8 cellular contexts compared by ENCODE assay signal in genomic region chr6:11428895-11429294, GRCh38.
DNase-seq lines count a peak whose midpoint lies in the region; ATAC-seq, FAIRE-seq and TF ChIP-seq lines count a peak whose summit lies in the region.

No MANE protein-coding gene starts in this region.

- no peaks in the 10 kb centered on the region for H3K36me3 ChIP-seq in psoas muscle (ENCODE audit: insufficient read depth in 1 of 2, low read depth in 1 of 2)

- no peak overlapping the region for H3K27ac ChIP-seq in psoas muscle

- peaks cover 0 to 3% (median 1%) of the 10 kb centered on the region in 3 donors for H3K27me3 ChIP-seq in psoas muscle (ENCODE audit: insufficient read depth in 3 of 3, low read length in 2 of 3)

- H3K4me1 ChIP-seq in psoas muscle, result peaks cover 21% of the 10 kb centered on the region

- DNase-seq in A172 (ENCODE audit: low spot score) (peak; percentile 67), HTR-8/SVneo (ENCODE audit: insufficient read length, low spot score) (peak; percentile 40), choroid plexus epithelial cell (ENCODE audit: low read depth) (peak; percentile 98), psoas muscle (no peak), GM19240 (ENCODE audit: insufficient read length, low spot score) (no peak)
- DNase-seq in stimulated activated CD4-positive, alpha-beta T cell treated with anti-CD3 and anti-CD28 coated beads, Interleukin-4, amount 100 ng/mL, for 1 hour, result no peak
- DNase-seq in stimulated activated CD4-positive, alpha-beta T cell treated with anti-CD3 and anti-CD28 coated beads, Interleukin-4, amount 100 ng/mL, for 24 hours, result no peak

- intact Hi-C loops in psoas muscle (cut with DNase I), result no loop called here

- 19 to 29% (median 20%) methylated on average over 3 of the region's 3 CpGs for WGBS in psoas muscle, 3 donors

- TF ChIP-seq CTCF in choroid plexus epithelial cell (conservative IDR thresholded peaks at IDR 0.05; ENCODE audit: low read depth, low read length) (no peak), psoas muscle (IDR thresholded peaks at IDR 0.05) (no peak)

- no peak overlapping the region for H3K4me3 ChIP-seq in choroid plexus epithelial cell (ENCODE audit: low read depth, low read length)
- H3K4me3 ChIP-seq in psoas muscle, result no peak overlapping the region

- no peaks in the 10 kb centered on the region for H3K9me3 ChIP-seq in psoas muscle

- FAIRE-seq in HTR-8/SVneo (lab: Jason Lieb, UNC), result no peak

- ATAC-seq in GM19463 (IDR thresholded peaks at IDR 0.05; ENCODE audit: unreplicated experiment), result peak; percentile 77
- ATAC-seq in psoas muscle, result peak in 3 of 4 donors; percentile 25 to 60 (median 54)

Comparison
In these comparisons a context has a peak if more than half of its experiments do, and no peak if none do; other contexts are left out.
1. DNase-seq: peak in A172 (single experiment), HTR-8/SVneo (single experiment) and choroid plexus epithelial cell (single experiment); none in psoas muscle (0 of 2), stimulated activated CD4-positive, alpha-beta T cell treated with anti-CD3 and anti-CD28 coated beads, Interleukin-4, amount 100 ng/mL, for 1 hour (single experiment), stimulated activated CD4-positive, alpha-beta T cell treated with anti-CD3 and anti-CD28 coated beads, Interleukin-4, amount 100 ng/mL, for 24 hours (single experiment) and GM19240 (single experiment).